In the genomic region with DNA sequence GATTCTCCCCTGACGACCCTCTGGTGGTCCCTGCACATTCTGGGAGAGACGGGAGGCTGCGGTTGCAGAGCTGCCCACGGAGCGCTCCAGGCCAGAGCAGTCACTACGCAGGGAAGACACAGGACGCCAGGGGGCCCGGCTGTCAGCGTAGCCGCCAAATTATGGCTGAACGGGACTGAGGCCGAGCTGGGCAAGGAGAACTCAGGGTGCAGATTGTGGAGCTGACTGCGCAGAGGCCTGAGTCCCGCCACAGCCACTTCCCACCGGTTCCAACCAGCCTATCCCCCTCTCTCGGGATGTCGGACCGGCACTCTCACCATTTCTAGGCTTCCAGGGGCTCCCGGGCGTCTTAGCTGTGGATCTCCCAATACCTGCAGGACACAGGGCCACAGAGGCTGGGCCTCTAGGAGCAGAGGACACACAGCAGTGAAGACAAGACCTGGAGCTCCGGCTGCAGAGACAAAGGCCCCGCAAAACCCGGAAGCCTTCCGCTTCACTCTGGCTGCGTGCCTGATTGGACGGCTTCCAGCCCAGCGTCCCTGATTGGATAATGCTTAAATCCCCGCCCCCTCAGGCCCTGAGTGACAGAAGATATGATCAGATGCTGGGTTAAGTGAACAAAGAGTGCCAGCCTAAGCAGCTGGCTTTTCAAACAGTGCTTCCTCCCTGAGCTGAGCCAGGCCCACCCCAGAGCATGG, we compare ENCODE assay signal across 8 cellular contexts. TPM values are rescaled to one million over a fixed set of nuclear protein-coding genes. Genes with fewer than 3 reads are reported as not detected.
DNase-seq lines count a peak whose midpoint lies in the region; ATAC-seq and TF ChIP-seq lines count a peak whose summit lies in the region.

A gene (minus strand): TSS at position 461 of the 698 bp plus-strand sequence. CDS start 141 bp downstream, at position 320.

- H3K27me3 Mint-ChIP-seq in activated CD4-positive, alpha-beta memory T cell treated with anti-CD3 and anti-CD28 coated beads, Interleukin-2, amount 10 ng/mL, durations not matched to agents 7 days and 5 days = no peaks in the 10 kb centered on the region

- peak within 1 kb of the TSS; percentile 93 for H3K27ac Mint-ChIP-seq in activated CD4-positive, alpha-beta memory T cell treated with anti-CD3 and anti-CD28 coated beads, Interleukin-2, amount 10 ng/mL, durations not matched to agents 7 days and 5 days

- peak within 1 kb of the TSS; percentile 98 for H3K4me3 Mint-ChIP-seq in activated CD4-positive, alpha-beta memory T cell treated with anti-CD3 and anti-CD28 coated beads, Interleukin-2, amount 10 ng/mL, durations not matched to agents 7 days and 5 days

- H3K27ac ChIP-seq in ACC112 (ENCODE audit: low read depth, low read length) (peak within 1 kb of the TSS; percentile 84), dorsolateral prefrontal cortex (peak within 1 kb of the TSS; percentile 77 to 98 (median 94))

- POLR2A ChIA-PET in activated CD4-positive, alpha-beta memory T cell treated with anti-CD3 and anti-CD28 coated beads, Interleukin-2, amount 10 ng/mL, durations not matched to agents 7 days and 5 days (lab: Charles Lee) = interaction anchor here (0.7 to 2.7 kb wide), 25 partner anchors 21 to 1202 kb away, joined by 3 to 44 read pairs (median 5); a partner anchor contains a TSS

- peaks cover 52% of the 10 kb centered on the region for H3K9me3 Mint-ChIP-seq in activated CD4-positive, alpha-beta memory T cell treated with anti-CD3 and anti-CD28 coated beads, Interleukin-2, amount 10 ng/mL, durations not matched to agents 7 days and 5 days

- no peaks in the 10 kb centered on the region for H3K4me1 ChIP-seq in ACC112 (ENCODE audit: control insufficient read depth, insufficient read depth, low read length, unreplicated experiment)

- intact Hi-C loops in dorsolateral prefrontal cortex (cut with DNase I) = loop anchor here (2.0 to 10.0 kb wide), 5 partner anchors 95 to 1199 kb away; a partner anchor contains a TSS
- intact Hi-C loops in lower leg skin (cut with DNase I; ENCODE audit: low total_unique reads) = no loop called here

- H3K4me3 ChIP-seq in ACC112 (ENCODE audit: low read depth, low read length) (peak within 1 kb of the TSS; percentile 89), dorsolateral prefrontal cortex (peak within 1 kb of the TSS; percentile 60 to 93 (median 79)), lower leg skin (ENCODE audit: low read depth, poor library complexity, severe bottlenecking) (peak within 1 kb of the TSS; percentile 41)

- peak; percentile 94 for ATAC-seq in HG03066 (IDR thresholded peaks at IDR 0.05; ENCODE audit: low read depth, unreplicated experiment)

- CTCF ChIA-PET in activated CD4-positive, alpha-beta memory T cell treated with anti-CD3 and anti-CD28 coated beads, Interleukin-2, amount 10 ng/mL, durations not matched to agents 7 days and 5 days (lab: Charles Lee) = interaction anchor here (0.8 to 1.7 kb wide), 11 partner anchors 14 to 941 kb away, joined by 3 to 6 read pairs (median 4); a partner anchor contains a TSS

- peaks cover 20% of the 10 kb centered on the region for H3K4me1 Mint-ChIP-seq in activated CD4-positive, alpha-beta memory T cell treated with anti-CD3 and anti-CD28 coated beads, Interleukin-2, amount 10 ng/mL, durations not matched to agents 7 days and 5 days

- H3K79me2 ChIP-seq in ACC112 (ENCODE audit: control insufficient read depth, insufficient read depth, low read length, unreplicated experiment) = peaks cover 5% of the 10 kb centered on the region

- peak; percentile 85 for TF ChIP-seq POLR2A in GM18526 (IDR thresholded peaks at IDR 0.05; ENCODE audit: extremely low read depth, insufficient read length)
- no peak for TF ChIP-seq POLR2A in lower leg skin (IDR thresholded peaks at IDR 0.05)

- H3K36me3 Mint-ChIP-seq in activated CD4-positive, alpha-beta memory T cell treated with anti-CD3 and anti-CD28 coated beads, Interleukin-2, amount 10 ng/mL, durations not matched to agents 7 days and 5 days (ENCODE audit: low read depth) = peaks cover 45% of the 10 kb centered on the region

- DNase-seq in NCI-H2196 treated with DMSO at 0.1 percent for 48 hours (lab: John Stamatoyannopoulos, UW; ENCODE audit: unreplicated experiment) (peak; percentile 91), dorsolateral prefrontal cortex (peak; percentile 95 to 99 (median 97)), lower leg skin (ENCODE audit: low spot score in 2 of 2) (peak; percentile 94 to 99)
- peak; percentile 91 for DNase-seq in activated CD4-positive, alpha-beta memory T cell treated with anti-CD3 and anti-CD28 coated beads, Interleukin-2, amount 10 ng/mL, durations not matched to agents 7 days and 5 days
- DNase-seq in stimulated activated CD4-positive, alpha-beta T cell treated with anti-CD3 and anti-CD28 coated beads, Interleukin-4, amount 100 ng/mL, for 24 hours = peak; percentile 95

- H3K36me3 ChIP-seq in ACC112 (ENCODE audit: insufficient read depth, low read length) = no peaks in the 10 kb centered on the region

- H3K27me3 ChIP-seq in ACC112 (ENCODE audit: insufficient read depth, low read length) (no peaks in the 10 kb centered on the region), dorsolateral prefrontal cortex (no peaks in the 10 kb centered on the region)

- WGBS in lower leg skin, 2 donors = 0% methylated on average over 20 to 26 of the region's 28 CpGs

- H2AFZ ChIP-seq in ACC112 (ENCODE audit: low read length, unreplicated experiment) = peak within 1 kb of the TSS; percentile 56

- TF ChIP-seq CTCF in dorsolateral prefrontal cortex (IDR thresholded peaks at IDR 0.05 in 54 of 56, conservative IDR thresholded peaks at IDR 0.05 in 2 of 56; ENCODE audit: low read depth in 1 of 56, partially characterized antibody in 56 of 56) = peak in 32 of 56 donors; percentile 8 to 43 (median 30)
- no peak for TF ChIP-seq CTCF in lower leg skin (IDR thresholded peaks at IDR 0.05)

RNA-seq across cellular contexts. Expression of the gene that starts here (rescaled TPM):
- 10 to 100 TPM; 10.4 to 11.7 TPM for total RNA-seq in activated CD4-positive, alpha-beta memory T cell treated with anti-CD3 and anti-CD28 coated beads, Interleukin-2, amount 10 ng/mL, durations not matched to agents 7 days and 5 days
- total RNA-seq in dorsolateral prefrontal cortex (10 to 100 TPM; 21.0 to 49.3 (median 35.2) TPM), lower leg skin (10 to 100 TPM in 3 of 4 donors, 1 to 10 TPM in 1; 7.4 to 16.1 (median 12.9) TPM)

Comparison
In these comparisons a context has a peak if more than half of its experiments do, and no peak if none do; other contexts are left out.
1. Peak in every context shown above with its lines: DNase-seq, ATAC-seq, H3K4me3 ChIP-seq and H3K27ac ChIP-seq.
2. CTCF ChIP-seq: peak in dorsolateral prefrontal cortex (32 of 56); none in lower leg skin (0 of 3).